Comparison of ENCODE assay signal across 9 cellular contexts in the genomic region with DNA sequence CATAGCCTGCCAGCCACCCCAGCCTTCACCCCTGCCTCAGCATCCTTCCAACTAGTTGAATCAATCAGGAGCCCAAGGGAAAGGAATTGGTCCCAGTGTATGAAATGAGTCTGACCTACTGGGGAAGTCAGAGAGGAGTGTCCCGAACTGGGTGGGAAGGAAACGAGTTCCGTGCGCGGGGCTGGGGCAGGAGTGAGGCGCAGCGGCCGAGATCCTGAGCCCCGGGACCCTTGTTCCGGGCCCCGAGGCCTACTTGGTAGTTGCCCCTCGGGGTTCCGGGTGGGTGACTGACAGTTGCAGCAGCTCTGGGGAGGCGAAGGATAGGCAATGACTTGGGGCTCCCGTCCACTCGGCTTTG. TPM values are rescaled to one million over a fixed set of nuclear protein-coding genes. Genes with fewer than 3 reads are reported as not detected.
DNase-seq lines count a peak whose midpoint lies in the region; ATAC-seq and TF ChIP-seq lines count a peak whose summit lies in the region.
"Had no signal": no experiment of that assay in that cellular context is flagged by ENCODE, and none has a peak within 500 bp of the region (broad histone marks: within the 10 kb centered on the region; RNA-seq: fewer than 3 reads in every experiment).

No MANE protein-coding gene starts in this region.

- ATAC-seq in HG03045 (IDR thresholded peaks at IDR 0.05; ENCODE audit: unreplicated experiment) (no peak), HG03565 (IDR thresholded peaks at IDR 0.05; ENCODE audit: unreplicated experiment) (no peak)

- H3K9me3 Mint-ChIP-seq in activated CD4-positive, alpha-beta memory T cell treated with anti-CD3 and anti-CD28 coated beads for 36 hours = no peaks in the 10 kb centered on the region
- peaks cover 8% of the 10 kb centered on the region for H3K9me3 Mint-ChIP-seq in glutamatergic neuron (ENCODE audit: unreplicated experiment)

- H3K4me3 Mint-ChIP-seq in activated CD4-positive, alpha-beta memory T cell treated with anti-CD3 and anti-CD28 coated beads for 36 hours = peak overlapping the region; percentile 67
- H3K4me3 Mint-ChIP-seq in glutamatergic neuron (ENCODE audit: unreplicated experiment) = peak overlapping the region; percentile 78

- H3K36me3 Mint-ChIP-seq in activated CD4-positive, alpha-beta memory T cell treated with anti-CD3 and anti-CD28 coated beads for 36 hours = peaks cover 8% of the 10 kb centered on the region
- H3K36me3 Mint-ChIP-seq in glutamatergic neuron (ENCODE audit: unreplicated experiment) = no peaks in the 10 kb centered on the region

- DNase-seq in activated CD4-positive, alpha-beta memory T cell treated with anti-CD3 and anti-CD28 coated beads for 36 hours = no peak
- no peak for DNase-seq in glutamatergic neuron
- no peak for DNase-seq in stimulated activated CD4-positive, alpha-beta T cell treated with anti-CD3 and anti-CD28 coated beads, Interleukin-2, amount 100 ng/mL, for 24 hours
- no peak for DNase-seq in erythroblast (lab: John Stamatoyannopoulos, UW)
- DNase-seq: NCI-H1436 had no signal

- CTCF ChIA-PET in activated CD4-positive, alpha-beta memory T cell treated with anti-CD3 and anti-CD28 coated beads for 36 hours (lab: Charles Lee) = interaction anchor here (0.6 to 2.8 kb wide), 35 partner anchors 10 to 859 kb away, joined by 3 to 25 read pairs (median 4); a partner anchor contains a TSS

- no peak for TF ChIP-seq POLR2A in erythroblast (IDR thresholded peaks at IDR 0.05; ENCODE audit: low read length)

- peak overlapping the region; percentile 51 for H3K27ac Mint-ChIP-seq in activated CD4-positive, alpha-beta memory T cell treated with anti-CD3 and anti-CD28 coated beads for 36 hours
- peak overlapping the region; percentile 38 for H3K27ac Mint-ChIP-seq in glutamatergic neuron (ENCODE audit: unreplicated experiment)

- H3K27me3 ChIP-seq in skeletal muscle tissue (ENCODE audit: control insufficient read depth in 3 of 3, insufficient read depth in 3 of 3, low read length in 3 of 3) = no peaks in the 10 kb centered on the region

- H3K4me3 ChIP-seq in GM12875 (ENCODE audit: low read depth, low read length) (peak overlapping the region; percentile 79), skeletal muscle tissue (ENCODE audit: low read length in 3 of 3) (peak overlapping the region; percentile 48 to 84 (median 83))

- H3K4me1 ChIP-seq in skeletal muscle tissue (ENCODE audit: control insufficient read depth in 3 of 3, insufficient read depth in 3 of 3, low read length in 3 of 3) = peaks cover 30 to 54% (median 36%) of the 10 kb centered on the region in 3 donors

- peaks cover 18% of the 10 kb centered on the region for H3K4me1 Mint-ChIP-seq in activated CD4-positive, alpha-beta memory T cell treated with anti-CD3 and anti-CD28 coated beads for 36 hours (ENCODE audit: low read depth)
- H3K4me1 Mint-ChIP-seq in glutamatergic neuron (ENCODE audit: low read depth, unreplicated experiment) = peaks cover 28% of the 10 kb centered on the region

- TF ChIP-seq CTCF in GM12875 (IDR thresholded peaks at IDR 0.05; ENCODE audit: borderline replicate concordance, insufficient read depth, low read depth, low read length) = no peak
- TF ChIP-seq CTCF in glutamatergic neuron (IDR thresholded peaks at IDR 0.05; ENCODE audit: partially characterized antibody, unreplicated experiment) = no peak

- POLR2A ChIA-PET in activated CD4-positive, alpha-beta memory T cell treated with anti-CD3 and anti-CD28 coated beads for 36 hours (lab: Charles Lee) = interaction anchor here (0.7 to 1.5 kb wide), 5 partner anchors 11 to 298 kb away, joined by 3 to 9 read pairs (median 3); no protein-coding TSS in a partner anchor

- H3K36me3 ChIP-seq in skeletal muscle tissue (ENCODE audit: control insufficient read depth in 3 of 3, insufficient read depth in 3 of 3, low read length in 3 of 3) = no peaks in the 10 kb centered on the region

- intact Hi-C loops in activated CD4-positive, alpha-beta memory T cell treated with anti-CD3 and anti-CD28 coated beads for 36 hours (cut with micrococcal nuclease) = loop anchor here (1.0 to 10.0 kb wide), 4 partner anchors 350 to 1561 kb away; a partner anchor contains a TSS

- peak overlapping the region; percentile 86 for H3K27ac ChIP-seq in skeletal muscle tissue (ENCODE audit: low read depth, low read length)

- H3K9ac ChIP-seq in skeletal muscle tissue (ENCODE audit: low read depth in 1 of 3, low read length in 3 of 3) = peak overlapping the region; percentile 4 to 90 (median 78)

- H3K27me3 Mint-ChIP-seq in activated CD4-positive, alpha-beta memory T cell treated with anti-CD3 and anti-CD28 coated beads for 36 hours = no peaks in the 10 kb centered on the region
- H3K27me3 Mint-ChIP-seq in glutamatergic neuron (ENCODE audit: unreplicated experiment) = peaks cover 5% of the 10 kb centered on the region

- no peaks in the 10 kb centered on the region for H3K9me3 ChIP-seq in skeletal muscle tissue (ENCODE audit: control insufficient read depth in 3 of 3, low read length in 3 of 3)

RNA-seq across cellular contexts. Expression of a gene that starts 1.1 kb away (rescaled TPM):
- total RNA-seq in activated CD4-positive, alpha-beta memory T cell treated with anti-CD3 and anti-CD28 coated beads for 36 hours = 10 to 100 TPM; 16.7 to 17.1 TPM
- total RNA-seq in glutamatergic neuron (ENCODE audit: unreplicated experiment) (71.1 TPM), skeletal muscle tissue (83.5 TPM)
